Comparison of ENCODE assay signal across 8 cellular contexts in the genomic region with DNA sequence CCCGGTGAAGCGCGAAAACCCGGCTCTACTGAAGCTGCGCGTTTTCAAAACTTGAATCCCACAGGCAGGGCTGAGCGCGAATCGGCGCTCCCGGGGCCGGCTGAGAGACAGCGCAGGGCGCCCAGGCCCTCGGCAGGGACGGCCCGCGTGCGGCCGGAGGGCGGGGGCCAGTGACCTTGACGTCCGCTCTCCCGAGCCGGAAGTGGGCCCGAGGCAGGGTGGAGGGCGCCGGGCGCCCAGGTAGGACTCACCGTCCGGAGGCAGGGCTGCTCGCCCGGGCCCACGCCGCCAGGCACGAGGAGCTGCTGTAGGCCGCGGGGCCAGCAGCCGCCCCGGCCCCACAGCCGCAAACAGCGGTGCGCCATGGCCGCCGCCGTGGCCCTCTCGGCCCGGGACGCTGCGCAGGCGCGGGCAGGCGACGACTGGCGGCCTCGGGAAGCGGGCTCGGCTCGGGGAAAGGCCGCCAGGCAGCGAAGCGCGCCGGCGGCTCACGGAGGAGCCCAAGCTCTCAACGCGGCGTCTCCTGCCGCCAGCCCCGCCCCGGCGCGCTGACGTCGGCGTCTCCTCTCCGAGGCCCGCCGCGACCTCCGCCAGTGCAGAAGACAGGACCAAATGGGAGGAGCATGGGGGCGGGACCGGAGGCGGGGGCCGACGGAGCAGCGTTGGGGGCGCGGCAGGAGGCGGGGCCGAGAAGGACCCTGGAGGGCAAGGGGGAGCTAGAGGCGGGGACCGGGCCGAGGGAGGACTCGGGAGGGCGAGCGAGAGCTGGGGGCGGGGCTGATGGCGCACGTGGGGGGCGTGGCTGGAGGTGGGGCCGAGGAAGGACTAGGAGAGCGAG.
DNase-seq lines count a peak whose midpoint lies in the region; ATAC-seq lines count a peak whose summit lies in the region.

A gene (minus strand): TSS at position 510 of the 838 bp plus-strand sequence. CDS start 145 bp downstream, at position 365.

- H3K4me3 ChIP-seq in BLaER1 = peak within 1 kb of the TSS; percentile 99

- peak; percentile 84 for ATAC-seq in GM19328 (IDR thresholded peaks at IDR 0.05; ENCODE audit: unreplicated experiment)
- ATAC-seq in HG03469 (IDR thresholded peaks at IDR 0.05; ENCODE audit: unreplicated experiment) = peak; percentile 74

- 0 out of 2 replicates have a peak, but pooled peaks cover under 1% of the 10 kb centered on the region for H3K9me3 ChIP-seq in BLaER1

- H3K9ac ChIP-seq in BLaER1 = peak within 1 kb of the TSS; percentile 99

- H3K36me3 ChIP-seq in BLaER1 = peaks cover 21% of the 10 kb centered on the region

- H3K27me3 ChIP-seq in BLaER1 (no peaks in the 10 kb centered on the region), layer of hippocampus (ENCODE audit: control insufficient read depth, insufficient read depth, low read length) (no peaks in the 10 kb centered on the region)

- H3K4me2 ChIP-seq in BLaER1 = peak within 1 kb of the TSS; percentile 97

- peak; percentile 91 to 99 for DNase-seq in NCI-H526 (lab: John Stamatoyannopoulos, UW)
- DNase-seq in activated CD4-positive, alpha-beta T cell treated with anti-CD3 and anti-CD28 coated beads for 48 hours = peak; percentile 100
- DNase-seq in stimulated activated CD4-positive, alpha-beta T cell treated with anti-CD3 and anti-CD28 coated beads, Interleukin-1b, Interleukin-23, amount 100 ng/mL, for 24 hours (ENCODE audit: low read depth in 4 of 4, low spot score in 1 of 4) = peak; percentile 100

- peaks cover 49% of the 10 kb centered on the region for H4K20me1 ChIP-seq in BLaER1

- H3K27ac ChIP-seq in BLaER1 = peak within 1 kb of the TSS; percentile 99
- H3K27ac ChIP-seq in cingulate gyrus (ENCODE audit: low read depth, low read length) = peak within 1 kb of the TSS; percentile 87
- H3K27ac ChIP-seq in layer of hippocampus (ENCODE audit: low read depth, low read length) = peak within 1 kb of the TSS; percentile 90

- peaks cover 41% of the 10 kb centered on the region for H3K4me1 ChIP-seq in BLaER1

Comparison
In these comparisons a context has a peak if more than half of its experiments do, and no peak if none do; other contexts are left out.
1. Peak in every context shown above with its lines: DNase-seq, ATAC-seq, H3K4me3 ChIP-seq and H3K27ac ChIP-seq.